ENCODE assay signal across 31 cellular contexts in genomic region chr11:63417174-63417852, GRCh38. TPM values are rescaled to one million over a fixed set of nuclear protein-coding genes. Genes with fewer than 3 reads are reported as not detected.
"Had no signal": no experiment of that assay in that cellular context is flagged by ENCODE, and none has a peak within 500 bp of the region (broad histone marks: within the 10 kb centered on the region; RNA-seq: fewer than 3 reads in every experiment).

No MANE protein-coding gene starts in this region.

- H3K4me3 Mint-ChIP-seq: memory B cell; natural killer cell; stimulated activated naive B cell treated with anti-CD40 and anti-IgM and Interleukin-4, amounts not matched to agents 10 μg/mL and 1 μg/mL and 100 μg/mL, for 72 hours; stimulated activated naive CD8-positive, alpha-beta T cell treated with anti-CD3 and anti-CD28 coated beads, Interleukin-15, Interleukin-2, amounts not matched to agents 100 ng/mL and 50 ng/mL, for 24 hours had no signal

- H3K9me3 ChIP-seq: esophagus muscularis mucosa, ovary, psoas muscle, thoracic aorta, tibial nerve, upper lobe of left lung had no signal

- H3K4me3 ChIP-seq: esophagus muscularis mucosa, gastroesophageal sphincter, heart left ventricle, hepatocyte, lung, ovary, psoas muscle, skin epidermis, spleen, thoracic aorta, tibial nerve, upper lobe of left lung had no signal

- DNase-seq: dermis blood vessel endothelial cell; effector memory CD4-positive, alpha-beta T cell; foreskin keratinocyte; heart left ventricle; kidney; natural killer cell; occipital lobe; ovary; psoas muscle; right cardiac atrium; spleen; stimulated activated CD4-positive, alpha-beta T cell treated with anti-CD3 and anti-CD28 coated beads, Interleukin-4, amount 100 ng/mL, for 4 hours; stimulated activated naive B cell treated with anti-CD40 and anti-IgM and Interleukin-4, amounts not matched to agents 10 μg/mL and 1 μg/mL and 100 μg/mL, for 72 hours; upper lobe of left lung had no signal

- FAIRE-seq: endothelial cell of umbilical vein, kidney, urothelium cell line had no signal

- H3K4me1 Mint-ChIP-seq: stimulated activated naive B cell treated with anti-CD40 and anti-IgM and Interleukin-4, amounts not matched to agents 10 μg/mL and 1 μg/mL and 100 μg/mL, for 72 hours had no signal

- H3K27ac ChIP-seq: esophagus muscularis mucosa, foreskin keratinocyte, gastroesophageal sphincter, heart left ventricle, hepatocyte, ovary, psoas muscle, skin epidermis, spleen, thoracic aorta, tibial nerve, upper lobe of left lung had no signal

- H3K4me1 ChIP-seq: esophagus muscularis mucosa, foreskin keratinocyte, gastroesophageal sphincter, heart left ventricle, psoas muscle, spleen, tibial nerve, upper lobe of left lung had no signal

- H3K27me3 Mint-ChIP-seq: stimulated activated naive CD8-positive, alpha-beta T cell treated with anti-CD3 and anti-CD28 coated beads, Interleukin-15, Interleukin-2, amounts not matched to agents 100 ng/mL and 50 ng/mL, for 24 hours had no signal

- ATAC-seq: foreskin keratinocyte; gastroesophageal sphincter; heart left ventricle; left lobe of liver; natural killer cell; psoas muscle; right cardiac atrium; stimulated activated naive B cell treated with anti-CD40 and anti-IgM and Interleukin-4, amounts not matched to agents 10 μg/mL and 1 μg/mL and 100 μg/mL, for 72 hours had no signal

- H3K27me3 ChIP-seq: esophagus muscularis mucosa, foreskin keratinocyte, hepatocyte, ovary, spleen, tibial nerve, upper lobe of left lung had no signal

- H3K36me3 Mint-ChIP-seq: memory B cell; natural killer cell; stimulated activated naive B cell treated with anti-CD40 and anti-IgM and Interleukin-4, amounts not matched to agents 10 μg/mL and 1 μg/mL and 100 μg/mL, for 72 hours had no signal

- H3K36me3 ChIP-seq: esophagus muscularis mucosa, gastroesophageal sphincter, heart left ventricle, ovary, spleen, thoracic aorta, tibial nerve, upper lobe of left lung had no signal

- H3K27ac Mint-ChIP-seq: memory B cell; natural killer cell; stimulated activated naive B cell treated with anti-CD40 and anti-IgM and Interleukin-4, amounts not matched to agents 10 μg/mL and 1 μg/mL and 100 μg/mL, for 72 hours; stimulated activated naive CD8-positive, alpha-beta T cell treated with anti-CD3 and anti-CD28 coated beads, Interleukin-15, Interleukin-2, amounts not matched to agents 100 ng/mL and 50 ng/mL, for 24 hours had no signal

RNA-seq across cellular contexts. Expression of gene SLC22A9, which starts 47.7 kb away (rescaled TPM):
- total RNA-seq: dermis blood vessel endothelial cell, endothelial cell of umbilical vein, epithelial cell of proximal tubule, esophagus muscularis mucosa, fibroblast of lung, foreskin keratinocyte, gastroesophageal sphincter, heart left ventricle, kidney, lung, mononuclear cell, natural killer cell, occipital lobe, ovary, psoas muscle, renal cortical epithelial cell, right cardiac atrium, spleen, thoracic aorta, tibial nerve, upper lobe of left lung had no signal
- polyA plus RNA-seq: endothelial cell of umbilical vein, fibroblast of lung, foreskin keratinocyte, heart left ventricle, lung, neural cell, ovary, psoas muscle, right cardiac atrium had no signal
